Comparison of ENCODE assay signal across 11 cellular contexts in genomic region chr1:158035014-158035413, GRCh38. TPM values are rescaled to one million over a fixed set of nuclear protein-coding genes. Genes with fewer than 3 reads are reported as not detected.
"Had no signal": no experiment of that assay in that cellular context is flagged by ENCODE, and none has a peak within 500 bp of the region (broad histone marks: within the 10 kb centered on the region; RNA-seq: fewer than 3 reads in every experiment).

No MANE protein-coding gene starts in this region.

- H3K9me3 Mint-ChIP-seq: naive thymus-derived CD8-positive, alpha-beta T cell; stimulated activated naive CD8-positive, alpha-beta T cell treated with anti-CD3 and anti-CD28 coated beads, Interleukin-15, amount 100 ng/mL, for 72 hours; T-helper 1 cell treated with Interleukin-12 subunit alpha and Interleukin-12 subunit beta and Interleukin-4 antibody, amounts not matched to agents 30 μg/mL and 1 μg/mL, for 36 hours had no signal

- H3K9me3 ChIP-seq: mucosa of descending colon, ovary, thoracic aorta had no signal

- H3K4me1 Mint-ChIP-seq: stimulated activated naive CD8-positive, alpha-beta T cell treated with anti-CD3 and anti-CD28 coated beads, Interleukin-15, amount 100 ng/mL, for 72 hours had no signal

- H3K27me3 ChIP-seq: ovary had no signal

- H3K36me3 Mint-ChIP-seq: naive thymus-derived CD8-positive, alpha-beta T cell had no signal

- DNase-seq: activated CD4-positive, alpha-beta T cell treated with anti-CD3 and anti-CD28 coated beads for 48 hours; activated naive CD4-positive, alpha-beta T cell treated with Interleukin-2 at 50 U/mL for 16 hours; central memory CD4-positive, alpha-beta T cell; left colon; mucosa of descending colon; naive thymus-derived CD8-positive, alpha-beta T cell; ovary; stimulated activated CD4-positive, alpha-beta T cell treated with anti-CD3 and anti-CD28 coated beads, Interleukin-4, amount 100 ng/mL, for 24 hours; stimulated activated naive CD8-positive, alpha-beta T cell treated with anti-CD3 and anti-CD28 coated beads, Interleukin-15, amount 100 ng/mL, for 72 hours had no signal

- ATAC-seq: left colon; mucosa of descending colon; naive thymus-derived CD8-positive, alpha-beta T cell; stimulated activated naive CD8-positive, alpha-beta T cell treated with anti-CD3 and anti-CD28 coated beads, Interleukin-15, amount 100 ng/mL, for 72 hours had no signal

- H3K4me3 ChIP-seq: mucosa of descending colon, ovary, thoracic aorta had no signal

- H3K27ac ChIP-seq: ovary had no signal

- H3K27ac Mint-ChIP-seq: stimulated activated naive CD8-positive, alpha-beta T cell treated with anti-CD3 and anti-CD28 coated beads, Interleukin-15, amount 100 ng/mL, for 72 hours; T-helper 1 cell treated with Interleukin-12 subunit alpha and Interleukin-12 subunit beta and Interleukin-4 antibody, amounts not matched to agents 30 μg/mL and 1 μg/mL, for 36 hours had no signal

- H3K4me3 Mint-ChIP-seq: naive thymus-derived CD8-positive, alpha-beta T cell; stimulated activated naive CD8-positive, alpha-beta T cell treated with anti-CD3 and anti-CD28 coated beads, Interleukin-15, amount 100 ng/mL, for 72 hours; T-helper 1 cell treated with Interleukin-12 subunit alpha and Interleukin-12 subunit beta and Interleukin-4 antibody, amounts not matched to agents 30 μg/mL and 1 μg/mL, for 36 hours had no signal

- H3K36me3 ChIP-seq: ovary had no signal

RNA-seq across cellular contexts. Expression of gene KIRREL1, which starts 41.6 kb away (rescaled TPM):
- total RNA-seq: naive thymus-derived CD8-positive, alpha-beta T cell had no signal
